8 cellular contexts compared by ENCODE assay signal in the genomic region with DNA sequence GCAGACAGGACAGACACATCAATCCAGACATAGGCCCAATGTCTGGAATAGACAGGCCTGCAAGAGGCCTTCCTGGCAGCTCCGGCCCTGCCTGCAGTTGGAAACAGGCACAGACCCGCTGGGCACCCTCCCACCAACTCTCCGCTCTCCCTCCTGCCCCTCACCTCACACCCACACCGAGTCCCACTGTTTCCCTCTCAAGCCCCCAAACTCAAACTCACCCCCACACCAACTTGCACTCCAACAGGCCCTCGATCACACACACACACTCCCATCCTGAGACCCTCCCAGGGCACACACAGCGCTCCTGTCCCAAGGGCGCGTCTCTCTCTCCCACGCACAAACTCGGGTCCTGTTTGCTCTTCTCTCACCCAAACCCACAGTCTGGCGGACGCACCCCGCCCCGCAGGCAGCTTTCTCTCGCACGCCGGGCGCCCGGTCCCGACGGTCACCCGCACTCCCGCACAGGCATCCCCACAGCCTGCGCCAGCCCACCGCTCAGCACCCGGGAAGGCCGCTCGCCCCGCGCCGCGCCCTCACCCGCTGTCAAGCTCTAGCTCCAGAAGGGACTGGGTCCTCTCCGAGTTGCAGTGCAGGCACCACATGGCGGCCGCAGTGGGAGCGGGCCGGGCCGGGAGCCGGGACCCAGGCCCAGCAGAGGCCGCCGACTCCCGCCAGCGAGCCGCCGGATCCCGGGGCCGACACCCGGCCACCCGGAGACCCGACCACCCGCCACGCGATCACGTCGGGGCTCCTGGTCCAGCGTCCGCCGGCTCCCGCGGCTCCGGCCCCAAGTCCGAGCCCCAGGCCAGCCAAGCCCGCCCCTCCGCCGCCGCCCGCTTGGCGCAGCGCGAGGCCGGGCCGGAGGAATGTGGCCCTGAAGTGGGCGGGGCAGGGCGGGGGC.
DNase-seq lines count a peak whose midpoint lies in the region; ATAC-seq, FAIRE-seq and TF ChIP-seq lines count a peak whose summit lies in the region.

No MANE protein-coding gene starts in this region.

- no peaks in the 10 kb centered on the region for H3K27me3 Mint-ChIP-seq in activated CD4-positive, alpha-beta T cell treated with anti-CD3 and anti-CD28 coated beads for 36 hours

- H3K36me3 ChIP-seq in parathyroid adenoma (ENCODE audit: control insufficient read depth, insufficient read depth, low read length) = no peaks in the 10 kb centered on the region

- TF ChIP-seq CTCF in foreskin fibroblast (IDR thresholded peaks at IDR 0.05; ENCODE audit: low read depth, low read length) (no peak), parathyroid adenoma (IDR thresholded peaks at IDR 0.05) (no peak), D721Med (IDR thresholded peaks at IDR 0.05; ENCODE audit: insufficient read depth, missing control alignments) (no peak)

- H2AFZ ChIP-seq in parathyroid adenoma = peak overlapping the region; percentile 74

- ATAC-seq in activated CD4-positive, alpha-beta T cell treated with anti-CD3 and anti-CD28 coated beads for 36 hours = peak; percentile 11
- ATAC-seq in HG03060 (IDR thresholded peaks at IDR 0.05; ENCODE audit: low read depth, unreplicated experiment) = peak; percentile 22

- no peaks in the 10 kb centered on the region for H3K27me3 ChIP-seq in parathyroid adenoma (ENCODE audit: control insufficient read depth, insufficient read depth, low read length)

- peak; percentile 43 for DNase-seq in activated CD4-positive, alpha-beta T cell treated with anti-CD3 and anti-CD28 coated beads for 36 hours
- no peak for DNase-seq in activated CD4-positive, alpha-beta T cell treated with anti-CD3 and anti-CD28 coated beads for 1 hour
- DNase-seq in activated CD4-positive, alpha-beta T cell treated with anti-CD3 and anti-CD28 coated beads, Interleukin-2, amount 50 U/mL, for 4 hours = peak; percentile 15 to 17
- DNase-seq in foreskin fibroblast = peak in 1 of 2 donors; percentile 57
- no peak for DNase-seq in D721Med (ENCODE audit: insufficient read length, low spot score)
- DNase-seq in amniotic stem cell (lab: John Stamatoyannopoulos, UW) = no peak

- intact Hi-C loops in activated CD4-positive, alpha-beta T cell treated with anti-CD3 and anti-CD28 coated beads for 36 hours (cut with DNase I, micrococcal nuclease) = loop anchor here (1.0 to 10.0 kb wide), 11 partner anchors 18 to 514 kb away; a partner anchor contains a TSS

- H3K9me3 ChIP-seq in parathyroid adenoma (ENCODE audit: control insufficient read depth, low read length) = no peaks in the 10 kb centered on the region

- H3K4me2 ChIP-seq in parathyroid adenoma (ENCODE audit: low read length) = peak overlapping the region; percentile 58

- H3K4me3 ChIP-seq in foreskin fibroblast (ENCODE audit: low read depth in 1 of 2, low read length in 2 of 2) (peak overlapping the region; percentile 73 to 83), parathyroid adenoma (ENCODE audit: low read depth, low read length) (peak overlapping the region; percentile 50)

- peaks cover 27% of the 10 kb centered on the region for H3K79me2 ChIP-seq in parathyroid adenoma

- H3K36me3 Mint-ChIP-seq in activated CD4-positive, alpha-beta T cell treated with anti-CD3 and anti-CD28 coated beads for 36 hours (ENCODE audit: low read depth) = peaks cover 6% of the 10 kb centered on the region

- peaks cover 66% of the 10 kb centered on the region for H3K4me1 Mint-ChIP-seq in activated CD4-positive, alpha-beta T cell treated with anti-CD3 and anti-CD28 coated beads for 36 hours

- FAIRE-seq in D721Med (lab: Jason Lieb, UNC) = no peak

- H3K27ac Mint-ChIP-seq in activated CD4-positive, alpha-beta T cell treated with anti-CD3 and anti-CD28 coated beads for 36 hours = no peak overlapping the region

- peak overlapping the region; percentile 74 for H3K4me3 Mint-ChIP-seq in activated CD4-positive, alpha-beta T cell treated with anti-CD3 and anti-CD28 coated beads for 36 hours

- POLR2A ChIA-PET in activated CD4-positive, alpha-beta T cell treated with anti-CD3 and anti-CD28 coated beads for 36 hours (lab: Charles Lee) = interaction anchor here (0.7 to 1.0 kb wide), 3 partner anchors 17 to 779 kb away, joined by 3 to 7 read pairs (median 3); no protein-coding TSS in a partner anchor

- H3K9me3 Mint-ChIP-seq in activated CD4-positive, alpha-beta T cell treated with anti-CD3 and anti-CD28 coated beads for 36 hours (ENCODE audit: low read depth) = no peaks in the 10 kb centered on the region

- CTCF ChIA-PET in activated CD4-positive, alpha-beta T cell treated with anti-CD3 and anti-CD28 coated beads for 36 hours (lab: Charles Lee) = interaction anchor here (0.6 to 1.4 kb wide), 6 partner anchors 13 to 157 kb away, joined by 3 to 4 read pairs (median 3); a partner anchor contains a TSS

- peak overlapping the region; percentile 12 for H3K9ac ChIP-seq in parathyroid adenoma

- H3K4me1 ChIP-seq in parathyroid adenoma = peaks cover 19% of the 10 kb centered on the region

- H3K27ac ChIP-seq in parathyroid adenoma = peak overlapping the region; percentile 43

Comparison
In these comparisons a context has a peak if more than half of its experiments do, and no peak if none do; other contexts are left out.
1. DNase-seq: peak in activated CD4-positive, alpha-beta T cell treated with anti-CD3 and anti-CD28 coated beads for 36 hours (single experiment) and activated CD4-positive, alpha-beta T cell treated with anti-CD3 and anti-CD28 coated beads, Interleukin-2, amount 50 U/mL, for 4 hours (2 of 2); none in activated CD4-positive, alpha-beta T cell treated with anti-CD3 and anti-CD28 coated beads for 1 hour (single experiment), D721Med (single experiment) and amniotic stem cell (single experiment).